9 cellular contexts compared by ENCODE assay signal in the genomic region with DNA sequence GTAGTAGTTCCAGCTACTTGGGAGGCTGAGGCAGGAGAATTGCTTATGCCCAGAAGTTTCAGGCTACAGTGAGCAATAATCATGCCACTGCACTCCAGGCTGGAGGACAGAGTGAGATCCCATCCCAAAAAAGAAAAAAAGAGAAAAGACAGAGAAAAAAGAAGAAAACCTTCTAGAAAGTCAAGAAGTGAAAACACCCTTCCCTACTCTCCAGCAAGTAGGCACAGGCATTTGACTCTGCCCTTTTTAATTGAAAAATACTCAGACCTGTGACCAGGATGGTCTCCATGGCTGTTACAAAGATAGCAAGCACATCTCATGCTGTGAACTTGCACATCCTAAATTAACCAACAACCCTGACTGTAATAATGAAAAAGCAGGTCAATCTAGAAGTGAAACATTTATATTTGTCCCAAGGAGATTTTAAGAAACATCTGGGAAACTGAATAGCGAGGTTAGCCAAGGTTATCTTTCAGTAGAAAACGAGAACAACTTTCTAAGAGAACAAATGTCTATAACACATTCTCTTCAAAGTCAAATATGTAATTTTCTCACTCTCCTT. TPM values are rescaled to one million over a fixed set of nuclear protein-coding genes. Genes with fewer than 3 reads are reported as not detected.
DNase-seq lines count a peak whose midpoint lies in the region; ATAC-seq and TF ChIP-seq lines count a peak whose summit lies in the region.
"Had no signal": no experiment of that assay in that cellular context is flagged by ENCODE, and none has a peak within 500 bp of the region (broad histone marks: within the 10 kb centered on the region; RNA-seq: fewer than 3 reads in every experiment).

No MANE protein-coding gene starts in this region.

- H3K56ac ChIP-seq in IMR-90 (ENCODE audit: extremely low read depth, insufficient read depth, low read length), result no peak overlapping the region

- no peak overlapping the region for H3K4me3 Mint-ChIP-seq in Caco-2 (ENCODE audit: unreplicated experiment)

- no peak overlapping the region for H4K5ac ChIP-seq in IMR-90 (ENCODE audit: low read depth, low read length)

- intact Hi-C loops in left ventricle myocardium inferior (cut with micrococcal nuclease) (no loop called here), left ventricle myocardium superior (cut with micrococcal nuclease) (no loop called here), IMR-90 (cut with micrococcal nuclease) (loop anchor here (1.0 to 10.0 kb wide), 5 partner anchors 42 to 1021 kb away; no protein-coding TSS in a partner anchor), Caco-2 (cut with micrococcal nuclease; ENCODE audit: unreplicated experiment) (no loop called here)

- no peaks in the 10 kb centered on the region for H3K9me1 ChIP-seq in IMR-90 (ENCODE audit: insufficient read depth, low read length)

- H2BK15ac ChIP-seq in IMR-90 (ENCODE audit: low read depth, low read length), result no peak overlapping the region

- TF ChIP-seq POLR2A in IMR-90 (IDR thresholded peaks at IDR 0.05; ENCODE audit: low read depth, low read length), result no peak

- peak overlapping the region; percentile 5; the same call in 1 of the 2 replicates for H3K14ac ChIP-seq in IMR-90 (replicated peaks; ENCODE audit: low read depth, low read length)

- H2BK20ac ChIP-seq in IMR-90 (ENCODE audit: low read depth, low read length), result 0 out of 2 replicates have a peak overlapping the region, but pooled peaks have one; percentile 5

- WGBS in IMR-90 (ENCODE audit: extremely low coverage in 2 of 2, insufficient read length in 1 of 2), 2 experiments, result no CpG with 5 or more reads among the region's 2 CpGs

- H3K27me3 ChIP-seq in left ventricle myocardium inferior (ENCODE audit: low read depth) (no peaks in the 10 kb centered on the region), IMR-90 (ENCODE audit: control insufficient read depth, insufficient read depth, low read length) (peaks cover 2% of the 10 kb centered on the region; the same call in 1 of the 2 replicates), iPS-15b (ENCODE audit: control insufficient read depth, insufficient read depth, low read length) (peaks cover 17% of the 10 kb centered on the region), Caco-2 (replicated peaks; ENCODE audit: control insufficient read depth, insufficient read depth, low read length) (no peaks in the 10 kb centered on the region)
- H3K27me3 ChIP-seq: BLaER1 treated with 17β-estradiol and CSF1 and Interleukin-3, amounts not matched to agents 10 nM and 100 nM had no signal

- no peak for ATAC-seq in left ventricle myocardium superior
- ATAC-seq in IMR-90 (ENCODE audit: low read depth), result no peak
- ATAC-seq in left lobe of liver, result no peak

- H3K27me3 Mint-ChIP-seq in Caco-2 (ENCODE audit: insufficient read depth, unreplicated experiment), result no peaks in the 10 kb centered on the region

- BruUV-seq in IMR-90 (replicated peaks; lab: Mats Ljungman, UMichigan) (no TSS peak), Caco-2 (replicated peaks; lab: Mats Ljungman, UMichigan) (no TSS peak)

- peak overlapping the region; percentile 70; the same call in 1 of the 2 replicates for H3K18ac ChIP-seq in IMR-90 (ENCODE audit: low read depth, low read length)

- H3K23ac ChIP-seq in IMR-90 (ENCODE audit: low read depth, low read length), result 0 out of 2 replicates have a peak overlapping the region, but pooled peaks have one; percentile 33

- H3K36me3 ChIP-seq in left ventricle myocardium inferior (peaks cover 8% of the 10 kb centered on the region), IMR-90 (ENCODE audit: control insufficient read depth, insufficient read depth, low read length) (peaks cover 2% of the 10 kb centered on the region; the same call in 1 of the 2 replicates), iPS-15b (ENCODE audit: control insufficient read depth, insufficient read depth, low read length) (no peaks in the 10 kb centered on the region), Caco-2 (ENCODE audit: control insufficient read depth, insufficient read depth, low read length) (no peaks in the 10 kb centered on the region)
- H3K36me3 ChIP-seq: BLaER1 treated with 17β-estradiol and CSF1 and Interleukin-3, amounts not matched to agents 10 nM and 100 nM had no signal

- no peak for TF ChIP-seq CTCF in left ventricle myocardium inferior (IDR thresholded peaks at IDR 0.05; ENCODE audit: borderline replicate concordance)
- no peak for TF ChIP-seq CTCF in IMR-90 (conservative IDR thresholded peaks at IDR 0.05; ENCODE audit: low read depth, low read length)
- TF ChIP-seq CTCF in Caco-2 (IDR thresholded peaks at IDR 0.05; ENCODE audit: insufficient read depth in 1 of 2, low read depth in 1 of 2, low read length in 1 of 2, severe bottlenecking in 1 of 2, unreplicated experiment in 1 of 2), result no peak

- no peak overlapping the region for H3K27ac Mint-ChIP-seq in Caco-2 (ENCODE audit: unreplicated experiment)

- H2AK9ac ChIP-seq in IMR-90 (replicated peaks; ENCODE audit: low read depth, low read length, poor library complexity), result no peak overlapping the region

- no peak overlapping the region for H2BK5ac ChIP-seq in IMR-90 (ENCODE audit: low read depth, low read length, poor library complexity, severe bottlenecking)

- CTCF ChIA-PET in IMR-90 (lab: Yijun Ruan, JAX) (interaction anchor here (1.5 kb wide), 1 partner anchor 14 kb away, joined by 3 read pairs; no protein-coding TSS in a partner anchor), Caco-2 (lab: Charles Lee) (no interaction called here)

- H2AFZ ChIP-seq in IMR-90 (replicated peaks; ENCODE audit: low read length, poor library complexity), result no peak overlapping the region

- peak overlapping the region; percentile 73 for H3K4me2 ChIP-seq in IMR-90 (ENCODE audit: low read depth, low read length)

- no peaks in the 10 kb centered on the region for H3K36me3 Mint-ChIP-seq in Caco-2 (ENCODE audit: insufficient read depth, unreplicated experiment)

- peaks cover 25% of the 10 kb centered on the region for H4K20me1 ChIP-seq in IMR-90 (ENCODE audit: insufficient read depth, low read length)
- H4K20me1 ChIP-seq: BLaER1 treated with 17β-estradiol and CSF1 and Interleukin-3, amounts not matched to agents 10 nM and 100 nM had no signal

- no peak overlapping the region for H2BK120ac ChIP-seq in IMR-90 (ENCODE audit: low read depth, low read length)

- H3K4me1 Mint-ChIP-seq in Caco-2 (ENCODE audit: low read depth, unreplicated experiment), result no peaks in the 10 kb centered on the region

- dilution Hi-C loops in IMR-90 (cut with HindIII; ENCODE audit: low sequenced_read_pairs, unreplicated experiment), result no loop called here

- POLR2A ChIA-PET in IMR-90 (lab: Charles Lee; ENCODE audit: unreplicated experiment), result interaction anchor here (0.7 kb wide), 1 partner anchor 587 kb away, joined by 5 read pairs; no protein-coding TSS in a partner anchor
- POLR2A ChIA-PET in Caco-2 (lab: Charles Lee), result no interaction called here

- peaks cover 8 to 32% of the 10 kb centered on the region in 2 experiments; a peak in 3 of 4 replicates for H3K79me1 ChIP-seq in IMR-90 (ENCODE audit: low read depth in 1 of 2, low read length in 2 of 2)

- in situ Hi-C loops in IMR-90 (cut with MboI; ENCODE audit: low sequenced_read_pairs), result loop anchor here (10.0 kb wide), 1 partner anchor 237 kb away; no protein-coding TSS in a partner anchor

- no peak for TF ChIP-seq RAD21 in IMR-90 (IDR thresholded peaks at IDR 0.05; ENCODE audit: low read length)

- H4K91ac ChIP-seq in IMR-90 (ENCODE audit: insufficient read depth, low read depth, low read length), result no peak overlapping the region

- H4K8ac ChIP-seq in IMR-90 (ENCODE audit: low read depth in 2 of 2, low read length in 2 of 2), result no peak overlapping the region

- H3K27ac ChIP-seq in left ventricle myocardium inferior (replicated peaks) (peak overlapping the region; percentile 94), IMR-90 (ENCODE audit: insufficient read depth, low read length) (peak overlapping the region; percentile 28; the same call in 1 of the 2 replicates)

- H3K4me3 ChIP-seq in left ventricle myocardium inferior (peak overlapping the region; percentile 94), IMR-90 (ENCODE audit: insufficient read depth, low read depth, low read length) (peak overlapping the region; percentile 95), iPS-15b (ENCODE audit: low read depth, low read length) (peak overlapping the region; percentile 88), Caco-2 (ENCODE audit: low read depth, low read length) (no peak overlapping the region)
- H3K4me3 ChIP-seq: BLaER1 treated with 17β-estradiol and CSF1 and Interleukin-3, amounts not matched to agents 10 nM and 100 nM had no signal

- peaks cover 65% of the 10 kb centered on the region for H3K4me1 ChIP-seq in left ventricle myocardium inferior
- peaks cover 4% of the 10 kb centered on the region for H3K4me1 ChIP-seq in IMR-90 (ENCODE audit: control insufficient read depth, insufficient read depth, low read length)
- peaks cover 7% of the 10 kb centered on the region for H3K4me1 ChIP-seq in iPS-15b (ENCODE audit: control insufficient read depth, insufficient read depth, low read length)
- H3K4me1 ChIP-seq in Caco-2, result no peaks in the 10 kb centered on the region

- no peak overlapping the region for H3K4ac ChIP-seq in IMR-90 (ENCODE audit: low read depth, low read length)

- no peak for DNase-seq in left ventricle myocardium inferior
- DNase-seq in left ventricle myocardium superior, result no peak
- no peak for DNase-seq in IMR-90
- no peak for DNase-seq in cerebellum (ENCODE audit: low spot score)
- no peak for DNase-seq in NCI-H345 treated with DMSO at 0.1 percent for 48 hours (lab: John Stamatoyannopoulos, UW; ENCODE audit: unreplicated experiment)
- no peak for DNase-seq in Caco-2
- DNase-seq in left lobe of liver (ENCODE audit: low spot score), result no peak

- peaks cover 9% of the 10 kb centered on the region for H3K9me3 ChIP-seq in left ventricle myocardium inferior (replicated peaks)
- no peaks in the 10 kb centered on the region; the same call in 1 of the 2 replicates for H3K9me3 ChIP-seq in IMR-90 (ENCODE audit: control insufficient read depth, insufficient read depth, low read length)
- H3K9me3 ChIP-seq in iPS-15b (ENCODE audit: control insufficient read depth, insufficient read depth, low read length), result no peaks in the 10 kb centered on the region
- H3K9me3 ChIP-seq in Caco-2, result peaks cover 13% of the 10 kb centered on the region; the same call in 1 of the 2 replicates

- H3K9me3 Mint-ChIP-seq in Caco-2 (ENCODE audit: unreplicated experiment), result peaks cover 15% of the 10 kb centered on the region

- peak overlapping the region; percentile 54; the same call in 1 of the 2 replicates for H3K9ac ChIP-seq in IMR-90 (ENCODE audit: low read depth, low read length)
- H3K9ac ChIP-seq in iPS-15b (ENCODE audit: low read depth, low read length), result peak overlapping the region; percentile 8
- H3K9ac ChIP-seq: BLaER1 treated with 17β-estradiol and CSF1 and Interleukin-3, amounts not matched to agents 10 nM and 100 nM had no signal

- H2AK5ac ChIP-seq in IMR-90 (ENCODE audit: low read depth, low read length), result 0 out of 2 replicates have a peak overlapping the region, but pooled peaks have one; percentile 11

RNA-seq across cellular contexts. Expression of a gene that starts 2.0 kb away (rescaled TPM):
- total RNA-seq in left ventricle myocardium inferior, result 38.4 TPM
- total RNA-seq in left ventricle myocardium superior, result 37.1 TPM
- total RNA-seq in IMR-90 (2012; rRNA removed), result 31.9 and 36.4 TPM in 2 replicates
- polyA plus RNA-seq in IMR-90 (2012; rRNA removed), result 10.6 and 12.5 TPM in 2 replicates
- polyA plus RNA-seq in IMR-90 (2012; cell fraction: cytosol; rRNA removed), result 6.4 and 7.7 TPM in 2 replicates
- 4.2 and 12.2 TPM in 2 replicates for polyA plus RNA-seq in IMR-90 (2012; cell fraction: nucleus; rRNA removed; ENCODE audit: low replicate concordance)
- total RNA-seq in cerebellum, result 13.9 TPM
- total RNA-seq in Caco-2 (2022), result not detected in 2 replicates
- 5.4 TPM for total RNA-seq in left lobe of liver
